In the genomic region with DNA sequence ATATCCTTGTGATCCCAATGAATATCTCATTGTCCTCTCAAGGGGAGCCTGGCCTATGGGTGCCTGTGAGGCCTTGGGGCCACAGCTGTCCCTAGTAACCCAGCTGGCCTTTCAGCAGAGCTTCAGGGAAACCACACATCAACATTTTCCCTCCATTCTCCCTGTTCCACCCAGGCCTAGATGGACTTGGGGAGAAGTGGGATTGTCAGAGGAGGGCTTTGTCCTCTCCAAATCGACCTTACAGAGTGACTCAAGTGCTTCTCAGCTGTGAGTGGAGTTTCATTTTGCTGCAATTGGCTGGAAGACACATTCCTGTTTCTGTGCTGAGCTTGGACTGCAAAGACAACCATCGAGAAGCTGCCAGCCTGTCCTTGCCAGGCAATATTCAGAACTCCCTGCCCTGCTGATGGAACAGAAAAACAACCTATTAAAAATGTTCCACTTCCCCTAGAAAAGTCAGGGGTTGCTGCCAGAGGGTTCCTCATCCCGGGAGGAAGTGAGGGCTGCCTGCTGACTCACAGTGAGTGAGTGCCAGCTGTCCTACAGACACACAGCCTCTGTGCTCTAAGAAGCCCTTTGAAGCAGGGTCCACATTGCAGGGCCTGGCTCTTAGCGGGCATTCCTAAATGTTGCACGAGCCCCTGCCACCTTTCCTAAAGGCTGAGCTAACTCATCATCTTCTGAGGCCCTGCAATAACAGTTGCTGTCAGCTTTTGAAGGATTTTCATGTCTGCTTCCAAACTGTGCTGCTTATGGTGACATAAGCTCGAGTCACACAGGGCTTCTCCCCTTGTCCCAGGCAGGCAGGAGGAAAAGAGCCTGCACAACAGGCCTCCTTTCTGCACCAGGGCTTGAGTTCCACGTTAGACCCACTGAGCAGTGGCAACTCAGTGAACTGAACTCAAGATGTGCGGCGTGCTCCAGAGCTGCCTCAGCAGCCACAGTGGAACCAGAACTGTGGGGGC, we compare ENCODE assay signal across 7 cellular contexts. TPM values are rescaled to one million over a fixed set of nuclear protein-coding genes. Genes with fewer than 3 reads are reported as not detected.
DNase-seq lines count a peak whose midpoint lies in the region; ATAC-seq and TF ChIP-seq lines count a peak whose summit lies in the region.

No MANE protein-coding gene starts in this region.

- H3K27me3 Mint-ChIP-seq in neural progenitor cell (ENCODE audit: insufficient read depth, low read depth): peaks cover 3% of the 10 kb centered on the region
- H3K27me3 Mint-ChIP-seq in activated T-cell treated with anti-CD3 and anti-CD28 coated beads, Interleukin-2, amount 50 U/mL, for 72 hours (ENCODE audit: low read depth): no peaks in the 10 kb centered on the region
- H3K27me3 Mint-ChIP-seq in activated naive CD4-positive, alpha-beta T cell treated with anti-CD3 and anti-CD28 coated beads, Interleukin-2, amount 10 ng/mL, durations not matched to agents 7 days and 5 days: peaks cover 11% of the 10 kb centered on the region

- H3K36me3 Mint-ChIP-seq in neural progenitor cell: no peaks in the 10 kb centered on the region
- H3K36me3 Mint-ChIP-seq in activated T-cell treated with anti-CD3 and anti-CD28 coated beads, Interleukin-2, amount 50 U/mL, for 72 hours (ENCODE audit: insufficient read depth in 2 of 2): no peaks in the 10 kb centered on the region
- H3K36me3 Mint-ChIP-seq in activated naive CD4-positive, alpha-beta T cell treated with anti-CD3 and anti-CD28 coated beads, Interleukin-2, amount 10 ng/mL, durations not matched to agents 7 days and 5 days: no peaks in the 10 kb centered on the region

- H4K12ac ChIP-seq in trophoblast cell (ENCODE audit: low read depth, low read length): no peak overlapping the region

- no peaks in the 10 kb centered on the region for H4K20me1 ChIP-seq in neural progenitor cell (ENCODE audit: low read depth)

- no peak overlapping the region for H4K91ac ChIP-seq in trophoblast cell (ENCODE audit: low read depth, low read length)

- H3K27me3 ChIP-seq in foreskin keratinocyte: no peaks in the 10 kb centered on the region
- H3K27me3 ChIP-seq in trophoblast cell (ENCODE audit: insufficient read depth, low read length): no peaks in the 10 kb centered on the region
- H3K27me3 ChIP-seq in neural progenitor cell: no peaks in the 10 kb centered on the region

- no peaks in the 10 kb centered on the region for H3K36me3 ChIP-seq in trophoblast cell (ENCODE audit: control insufficient read depth in 1 of 2, insufficient read depth in 2 of 2, low read length in 2 of 2)
- no peaks in the 10 kb centered on the region for H3K36me3 ChIP-seq in neural progenitor cell

- DNase-seq in foreskin keratinocyte (peak; percentile 44 to 76), trophoblast cell (peak; percentile 35 to 45), neural progenitor cell (ENCODE audit: low spot score) (no peak)
- no peak for DNase-seq in activated T-cell treated with anti-CD3 and anti-CD28 coated beads, Interleukin-2, amount 50 U/mL, for 72 hours
- no peak for DNase-seq in activated naive CD4-positive, alpha-beta T cell treated with anti-CD3 and anti-CD28 coated beads, Interleukin-2, amount 10 ng/mL, durations not matched to agents 7 days and 5 days

- no peak overlapping the region for H2BK120ac ChIP-seq in trophoblast cell (ENCODE audit: insufficient read depth, low read length, poor library complexity)

- no peak overlapping the region for H2AFZ ChIP-seq in trophoblast cell (ENCODE audit: insufficient read depth, low read length, poor library complexity)
- no peak overlapping the region for H2AFZ ChIP-seq in neural progenitor cell (replicated peaks)

- H2AK5ac ChIP-seq in trophoblast cell (ENCODE audit: low read length): no peak overlapping the region

- no peak overlapping the region for H3K4me3 Mint-ChIP-seq in neural progenitor cell
- H3K4me3 Mint-ChIP-seq in activated T-cell treated with anti-CD3 and anti-CD28 coated beads, Interleukin-2, amount 50 U/mL, for 72 hours: no peak overlapping the region
- no peak overlapping the region for H3K4me3 Mint-ChIP-seq in activated naive CD4-positive, alpha-beta T cell treated with anti-CD3 and anti-CD28 coated beads, Interleukin-2, amount 10 ng/mL, durations not matched to agents 7 days and 5 days

- H3K4me3 ChIP-seq in trophoblast cell (ENCODE audit: low read depth, low read length): no peak overlapping the region
- H3K4me3 ChIP-seq in neural progenitor cell: no peak overlapping the region

- peaks cover 2% of the 10 kb centered on the region for H3K4me1 Mint-ChIP-seq in neural progenitor cell
- H3K4me1 Mint-ChIP-seq in activated T-cell treated with anti-CD3 and anti-CD28 coated beads, Interleukin-2, amount 50 U/mL, for 72 hours (ENCODE audit: low read depth): peaks cover 14% of the 10 kb centered on the region
- H3K4me1 Mint-ChIP-seq in activated naive CD4-positive, alpha-beta T cell treated with anti-CD3 and anti-CD28 coated beads, Interleukin-2, amount 10 ng/mL, durations not matched to agents 7 days and 5 days: peaks cover 2% of the 10 kb centered on the region

- CTCF ChIA-PET in activated naive CD4-positive, alpha-beta T cell treated with anti-CD3 and anti-CD28 coated beads, Interleukin-2, amount 10 ng/mL, durations not matched to agents 7 days and 5 days (lab: Charles Lee): interaction anchor here (1.1 to 1.3 kb wide), 2 partner anchors 8 to 20 kb away, joined by 3 to 4 read pairs; no protein-coding TSS in a partner anchor

- ATAC-seq in HG03354 (IDR thresholded peaks at IDR 0.05; ENCODE audit: poor library complexity, severe bottlenecking, unreplicated experiment) (peak; percentile 44), SK-N-SH treated with all-trans-retinoic acid at 6 μM for 48 hours (peak; percentile 94), foreskin keratinocyte (peak; percentile 95)
- no peak for ATAC-seq in activated T-cell treated with anti-CD3 and anti-CD28 coated beads, Interleukin-2, amount 50 U/mL, for 72 hours (replicated peaks in 1 of 2)

- no peak overlapping the region for H2BK5ac ChIP-seq in trophoblast cell (ENCODE audit: low read depth, low read length, poor library complexity)

- peak overlapping the region; percentile 49 for H3K14ac ChIP-seq in trophoblast cell (ENCODE audit: low read length)

- no peaks in the 10 kb centered on the region for H3F3A ChIP-seq in neural progenitor cell (ENCODE audit: low read depth)

- no peak overlapping the region for H3K4me2 ChIP-seq in trophoblast cell (ENCODE audit: low read length)
- H3K4me2 ChIP-seq in neural progenitor cell: no peak overlapping the region

- H3K18ac ChIP-seq in trophoblast cell (ENCODE audit: low read length): no peak overlapping the region

- peak overlapping the region; percentile 0 for H3K27ac ChIP-seq in foreskin keratinocyte
- H3K27ac ChIP-seq in trophoblast cell (ENCODE audit: low read depth, low read length): peak overlapping the region; percentile 9
- H3K27ac ChIP-seq in neural progenitor cell: no peak overlapping the region

- WGBS in trophoblast cell (ENCODE audit: extremely low coverage, insufficient coverage, insufficient read length): no CpG with 5 or more reads among the region's 9 CpGs

- H3K4me1 ChIP-seq in foreskin keratinocyte (peaks cover 12% of the 10 kb centered on the region), trophoblast cell (ENCODE audit: control insufficient read depth in 1 of 2, insufficient read depth in 2 of 2, low read length in 2 of 2) (peaks cover 12 to 29% of the 10 kb centered on the region in 2 experiments), neural progenitor cell (no peaks in the 10 kb centered on the region)

- no peak overlapping the region for H4K8ac ChIP-seq in trophoblast cell (ENCODE audit: low read depth, low read length)

- no peak overlapping the region for H3K4ac ChIP-seq in trophoblast cell (ENCODE audit: low read depth, low read length)

- no peaks in the 10 kb centered on the region for H3K9me3 ChIP-seq in trophoblast cell (ENCODE audit: insufficient read depth, low read depth, low read length)
- no peaks in the 10 kb centered on the region for H3K9me3 ChIP-seq in neural progenitor cell (ENCODE audit: low read depth)

- no peaks in the 10 kb centered on the region for H3K79me1 ChIP-seq in trophoblast cell (ENCODE audit: low read length)

- H3K27ac Mint-ChIP-seq in neural progenitor cell: no peak overlapping the region
- no peak overlapping the region for H3K27ac Mint-ChIP-seq in activated T-cell treated with anti-CD3 and anti-CD28 coated beads, Interleukin-2, amount 50 U/mL, for 72 hours
- no peak overlapping the region for H3K27ac Mint-ChIP-seq in activated naive CD4-positive, alpha-beta T cell treated with anti-CD3 and anti-CD28 coated beads, Interleukin-2, amount 10 ng/mL, durations not matched to agents 7 days and 5 days

- H3K9me3 Mint-ChIP-seq in neural progenitor cell: no peaks in the 10 kb centered on the region
- H3K9me3 Mint-ChIP-seq in activated T-cell treated with anti-CD3 and anti-CD28 coated beads, Interleukin-2, amount 50 U/mL, for 72 hours: no peaks in the 10 kb centered on the region
- H3K9me3 Mint-ChIP-seq in activated naive CD4-positive, alpha-beta T cell treated with anti-CD3 and anti-CD28 coated beads, Interleukin-2, amount 10 ng/mL, durations not matched to agents 7 days and 5 days: no peaks in the 10 kb centered on the region

- H3K9ac ChIP-seq in trophoblast cell (ENCODE audit: low read length) (no peak overlapping the region), neural progenitor cell (no peak overlapping the region)

- TF ChIP-seq CTCF in foreskin keratinocyte (conservative IDR thresholded peaks at IDR 0.05) (no peak), neural progenitor cell (IDR thresholded peaks at IDR 0.05) (no peak)

- H2BK12ac ChIP-seq in trophoblast cell (ENCODE audit: low read length): peak overlapping the region; percentile 15

- H3K79me2 ChIP-seq in trophoblast cell (ENCODE audit: control insufficient read depth, insufficient read depth, low read length, poor library complexity) (no peaks in the 10 kb centered on the region), neural progenitor cell (ENCODE audit: low read depth) (no peaks in the 10 kb centered on the region)

- H3K23ac ChIP-seq in trophoblast cell (ENCODE audit: low read length): no peak overlapping the region

RNA-seq across cellular contexts. Expression of a gene that starts 20.5 kb away (rescaled TPM):
- total RNA-seq in foreskin keratinocyte (not detected in 2 replicates), neural progenitor cell (ENCODE audit: low replicate concordance) (not detected in 2 replicates)
- not detected in 2 replicates for polyA plus RNA-seq in foreskin keratinocyte
- not detected in 2 replicates for polyA plus RNA-seq in trophoblast cell (2013)
- total RNA-seq in activated T-cell treated with anti-CD3 and anti-CD28 coated beads, Interleukin-2, amount 50 U/mL, for 72 hours: not detected

RNA-seq across cellular contexts. Expression of a gene that starts 42.8 kb away (rescaled TPM):
- total RNA-seq in foreskin keratinocyte (17.8 and 21.7 TPM in 2 replicates), neural progenitor cell (ENCODE audit: low replicate concordance) (5.4 and 7.2 TPM in 2 replicates)
- 11.6 and 12.6 TPM in 2 replicates for polyA plus RNA-seq in foreskin keratinocyte
- polyA plus RNA-seq in trophoblast cell (2013): 11.4 and 11.5 TPM in 2 replicates
- total RNA-seq in activated T-cell treated with anti-CD3 and anti-CD28 coated beads, Interleukin-2, amount 50 U/mL, for 72 hours: 10 to 100 TPM; 21.5 to 27.1 TPM

Comparison
In these comparisons a context has a peak if more than half of its experiments do, and no peak if none do; other contexts are left out.
1. ATAC-seq: peak in HG03354 (single experiment), SK-N-SH treated with all-trans-retinoic acid at 6 μM for 48 hours (single experiment) and foreskin keratinocyte (single experiment); none in activated T-cell treated with anti-CD3 and anti-CD28 coated beads, Interleukin-2, amount 50 U/mL, for 72 hours (0 of 2).
2. DNase-seq: peak in foreskin keratinocyte (2 of 2) and trophoblast cell (2 of 2); none in neural progenitor cell (single experiment), activated T-cell treated with anti-CD3 and anti-CD28 coated beads, Interleukin-2, amount 50 U/mL, for 72 hours (0 of 2) and activated naive CD4-positive, alpha-beta T cell treated with anti-CD3 and anti-CD28 coated beads, Interleukin-2, amount 10 ng/mL, durations not matched to agents 7 days and 5 days (single experiment).